Comparison of ENCODE assay signal across 18 cellular contexts in the genomic region with DNA sequence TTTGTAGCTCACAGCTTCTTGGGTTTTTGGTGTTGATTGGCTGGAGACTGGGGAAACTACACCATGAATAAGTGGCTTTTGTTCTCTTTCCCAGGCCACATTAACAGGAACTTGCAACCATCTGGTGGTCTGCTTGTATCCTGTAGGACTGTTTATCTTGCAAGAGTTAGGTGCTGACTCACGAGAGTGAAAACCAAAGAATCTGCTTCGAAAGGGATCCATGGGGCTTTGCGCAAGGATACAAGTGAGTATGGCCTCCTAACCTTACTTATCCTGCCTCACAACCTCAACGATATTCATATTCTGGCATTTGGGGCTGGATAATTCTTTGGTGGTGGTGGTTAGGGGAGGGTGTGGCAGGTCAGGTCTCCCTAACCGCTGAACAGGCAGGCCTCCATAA. TPM values are rescaled to one million over a fixed set of nuclear protein-coding genes. Genes with fewer than 3 reads are reported as not detected.
DNase-seq lines count a peak whose midpoint lies in the region; ATAC-seq lines count a peak whose summit lies in the region.
"Had no signal": no experiment of that assay in that cellular context is flagged by ENCODE, and none has a peak within 500 bp of the region (broad histone marks: within the 10 kb centered on the region; RNA-seq: fewer than 3 reads in every experiment).

No MANE protein-coding gene starts in this region.

- peak overlapping the region; percentile 64 for H3K27ac Mint-ChIP-seq in activated naive CD8-positive, alpha-beta T cell treated with anti-CD3 and anti-CD28 coated beads, Interleukin-2, amount 10 ng/mL, durations not matched to agents 7 days and 5 days
- H3K27ac Mint-ChIP-seq in activated naive CD8-positive, alpha-beta T cell treated with anti-CD3 and anti-CD28 coated beads for 36 hours, result no peak overlapping the region
- H3K27ac Mint-ChIP-seq: activated naive CD4-positive, alpha-beta T cell treated with anti-CD3 and anti-CD28 coated beads, Interleukin-2, amount 50 U/mL, for 72 hours; stimulated activated naive B cell treated with anti-CD40 and anti-IgM and Interleukin-4, amounts not matched to agents 10 μg/mL and 1 μg/mL and 100 μg/mL, for 72 hours had no signal

- H3K36me3 Mint-ChIP-seq in activated naive CD8-positive, alpha-beta T cell treated with anti-CD3 and anti-CD28 coated beads, Interleukin-2, amount 10 ng/mL, durations not matched to agents 7 days and 5 days, result peaks cover 11% of the 10 kb centered on the region
- H3K36me3 Mint-ChIP-seq in activated naive CD8-positive, alpha-beta T cell treated with anti-CD3 and anti-CD28 coated beads for 36 hours, result no peaks in the 10 kb centered on the region
- H3K36me3 Mint-ChIP-seq: activated naive CD4-positive, alpha-beta T cell treated with anti-CD3 and anti-CD28 coated beads, Interleukin-2, amount 50 U/mL, for 72 hours had no signal

- H3K27me3 ChIP-seq in H7 (ENCODE audit: control insufficient read depth, insufficient read depth, low read length), result no peaks in the 10 kb centered on the region

- DNase-seq in activated naive CD8-positive, alpha-beta T cell treated with anti-CD3 and anti-CD28 coated beads, Interleukin-2, amount 10 ng/mL, durations not matched to agents 7 days and 5 days, result no peak
- no peak for DNase-seq in activated naive CD8-positive, alpha-beta T cell treated with anti-CD3 and anti-CD28 coated beads for 36 hours
- peak; percentile 75 for DNase-seq in OCI-M1 (lab: John Stamatoyannopoulos, UW)
- DNase-seq in dermis blood vessel endothelial cell, result peak; percentile 57
- DNase-seq in renal cortical epithelial cell (ENCODE audit: low read depth), result peak; percentile 83
- DNase-seq in epidermal melanocyte (ENCODE audit: insufficient read length, low spot score), result no peak
- DNase-seq in H7, result no peak
- DNase-seq: cerebellar nuclear complex; DND-41; NCI-H2029; retina; stimulated activated CD4-positive, alpha-beta T cell treated with anti-CD3 and anti-CD28 coated beads, Interleukin-4, amount 100 ng/mL, for 1 hour; stimulated activated naive B cell treated with anti-CD40 and anti-IgM and Interleukin-4, amounts not matched to agents 10 μg/mL and 1 μg/mL and 100 μg/mL, for 72 hours had no signal

- ATAC-seq in activated naive CD8-positive, alpha-beta T cell treated with anti-CD3 and anti-CD28 coated beads, Interleukin-2, amount 10 ng/mL, durations not matched to agents 7 days and 5 days (ENCODE audit: low read depth), result peak; percentile 73
- ATAC-seq in HG03378 (IDR thresholded peaks at IDR 0.05; ENCODE audit: unreplicated experiment), result no peak
- ATAC-seq: activated naive CD4-positive, alpha-beta T cell treated with anti-CD3 and anti-CD28 coated beads, Interleukin-2, amount 50 U/mL, for 72 hours; mucosa of descending colon; stimulated activated naive B cell treated with anti-CD40 and anti-IgM and Interleukin-4, amounts not matched to agents 10 μg/mL and 1 μg/mL and 100 μg/mL, for 72 hours had no signal

- no peak overlapping the region for H3K4me3 ChIP-seq in H7 (ENCODE audit: insufficient read depth, low read depth, low read length)
- H3K4me3 ChIP-seq: mucosa of descending colon had no signal

- H3K4me1 Mint-ChIP-seq in activated naive CD8-positive, alpha-beta T cell treated with anti-CD3 and anti-CD28 coated beads, Interleukin-2, amount 10 ng/mL, durations not matched to agents 7 days and 5 days, result peaks cover 35% of the 10 kb centered on the region
- H3K4me1 Mint-ChIP-seq in activated naive CD8-positive, alpha-beta T cell treated with anti-CD3 and anti-CD28 coated beads for 36 hours, result peaks cover 9% of the 10 kb centered on the region

- POLR2A ChIA-PET in activated naive CD8-positive, alpha-beta T cell treated with anti-CD3 and anti-CD28 coated beads, Interleukin-2, amount 10 ng/mL, durations not matched to agents 7 days and 5 days (lab: Charles Lee), result interaction anchor here (2.0 kb wide), 1 partner anchor 11 kb away, joined by 9 read pairs; no protein-coding TSS in a partner anchor

- no peaks in the 10 kb centered on the region for H3K9me3 Mint-ChIP-seq in activated naive CD8-positive, alpha-beta T cell treated with anti-CD3 and anti-CD28 coated beads, Interleukin-2, amount 10 ng/mL, durations not matched to agents 7 days and 5 days
- no peaks in the 10 kb centered on the region for H3K9me3 Mint-ChIP-seq in activated naive CD8-positive, alpha-beta T cell treated with anti-CD3 and anti-CD28 coated beads for 36 hours
- H3K9me3 Mint-ChIP-seq: activated naive CD4-positive, alpha-beta T cell treated with anti-CD3 and anti-CD28 coated beads, Interleukin-2, amount 50 U/mL, for 72 hours had no signal

- H3K4me3 Mint-ChIP-seq in activated naive CD8-positive, alpha-beta T cell treated with anti-CD3 and anti-CD28 coated beads, Interleukin-2, amount 10 ng/mL, durations not matched to agents 7 days and 5 days, result peak overlapping the region; percentile 74
- no peak overlapping the region for H3K4me3 Mint-ChIP-seq in activated naive CD8-positive, alpha-beta T cell treated with anti-CD3 and anti-CD28 coated beads for 36 hours
- H3K4me3 Mint-ChIP-seq: stimulated activated naive B cell treated with anti-CD40 and anti-IgM and Interleukin-4, amounts not matched to agents 10 μg/mL and 1 μg/mL and 100 μg/mL, for 72 hours had no signal

- no peaks in the 10 kb centered on the region for H3K36me3 ChIP-seq in H7 (replicated peaks; ENCODE audit: control insufficient read depth, insufficient read depth, low read length)

- H3K27me3 Mint-ChIP-seq in activated naive CD8-positive, alpha-beta T cell treated with anti-CD3 and anti-CD28 coated beads, Interleukin-2, amount 10 ng/mL, durations not matched to agents 7 days and 5 days, result peaks cover 13% of the 10 kb centered on the region
- H3K27me3 Mint-ChIP-seq in activated naive CD8-positive, alpha-beta T cell treated with anti-CD3 and anti-CD28 coated beads for 36 hours, result peaks cover 5% of the 10 kb centered on the region

RNA-seq across cellular contexts. Expression of a gene that starts 4.7 kb away (rescaled TPM):
- total RNA-seq in activated naive CD8-positive, alpha-beta T cell treated with anti-CD3 and anti-CD28 coated beads, Interleukin-2, amount 10 ng/mL, durations not matched to agents 7 days and 5 days, result not detected
- not detected for total RNA-seq in activated naive CD8-positive, alpha-beta T cell treated with anti-CD3 and anti-CD28 coated beads for 36 hours
- total RNA-seq in dermis blood vessel endothelial cell (not detected in 2 replicates), renal cortical epithelial cell (not detected in 2 replicates)
- not detected in 2 replicates for total RNA-seq in H7 (2014; rRNA removed; shearing (Covaris generic))
- total RNA-seq: activated naive CD4-positive, alpha-beta T cell treated with anti-CD3 and anti-CD28 coated beads, Interleukin-2, amount 50 U/mL, for 72 hours; fibroblast of lung; mucosa of descending colon; T-helper 1 cell treated with Interleukin-12 subunit alpha and Interleukin-12 subunit beta and Interleukin-4 antibody, amounts not matched to agents 30 ng/mL and 1 ng/mL, for 36 hours had no signal

RNA-seq across cellular contexts. Expression of a gene that starts 21.3 kb away (rescaled TPM):
- 10 to 100 TPM in 1 of 2 experiments, 1 to 10 TPM in 1; 7.7 to 10.6 TPM for total RNA-seq in activated naive CD8-positive, alpha-beta T cell treated with anti-CD3 and anti-CD28 coated beads, Interleukin-2, amount 10 ng/mL, durations not matched to agents 7 days and 5 days
- total RNA-seq in activated naive CD8-positive, alpha-beta T cell treated with anti-CD3 and anti-CD28 coated beads for 36 hours, result under 1 TPM; 0.24 to 0.62 TPM
- total RNA-seq in dermis blood vessel endothelial cell, result not detected in 2 replicates
- not detected in 2 replicates for total RNA-seq in renal cortical epithelial cell
- total RNA-seq in H7 (2014; rRNA removed; shearing (Covaris generic)), result 0.04 and 0.28 TPM in 2 replicates
- total RNA-seq: fibroblast of lung had no signal

Comparison
In these comparisons a context has a peak if more than half of its experiments do, and no peak if none do; other contexts are left out.
1. DNase-seq: peak in OCI-M1 (single experiment), dermis blood vessel endothelial cell (single experiment) and renal cortical epithelial cell (single experiment); none in activated naive CD8-positive, alpha-beta T cell treated with anti-CD3 and anti-CD28 coated beads, Interleukin-2, amount 10 ng/mL, durations not matched to agents 7 days and 5 days (single experiment), activated naive CD8-positive, alpha-beta T cell treated with anti-CD3 and anti-CD28 coated beads for 36 hours (single experiment), epidermal melanocyte (single experiment) and H7 (single experiment).